9 cellular contexts compared by ENCODE assay signal in the genomic region with DNA sequence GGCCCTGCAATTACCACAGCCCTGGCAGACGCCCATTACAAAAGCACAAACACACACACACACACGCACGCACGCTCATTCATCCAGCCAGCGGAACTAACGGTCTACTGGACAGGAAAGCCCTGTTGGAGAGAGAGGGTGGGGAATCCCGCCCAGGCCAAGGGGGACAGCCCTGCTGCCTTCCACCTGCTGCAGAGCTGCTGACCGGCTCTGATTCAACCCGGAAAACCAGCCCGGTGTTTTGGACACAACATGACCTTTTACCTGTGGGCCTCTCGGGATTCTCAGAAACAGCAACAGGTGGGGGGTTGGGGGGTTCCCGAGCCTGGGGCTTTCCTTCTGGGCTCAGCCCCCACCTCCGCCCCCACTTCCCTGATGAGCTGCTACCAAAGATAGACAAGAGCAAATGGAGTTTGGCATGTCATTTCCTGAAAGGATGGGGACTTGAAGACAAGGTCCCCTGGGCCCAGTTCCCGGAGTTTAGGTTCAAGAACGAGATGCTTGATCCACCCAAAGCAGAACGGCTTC. TPM values are rescaled to one million over a fixed set of nuclear protein-coding genes. Genes with fewer than 3 reads are reported as not detected.
DNase-seq lines count a peak whose midpoint lies in the region; ATAC-seq, FAIRE-seq and TF ChIP-seq lines count a peak whose summit lies in the region.
"Had no signal": no experiment of that assay in that cellular context is flagged by ENCODE, and none has a peak within 500 bp of the region (broad histone marks: within the 10 kb centered on the region; RNA-seq: fewer than 3 reads in every experiment).

No MANE protein-coding gene starts in this region.

- no peak for TF ChIP-seq EP300 in K562 (IDR thresholded peaks at IDR 0.05; ENCODE audit: low read length)

- BruUV-seq in K562 (replicated peaks; lab: Mats Ljungman, UMichigan), result no TSS peak

- peak overlapping the region; percentile 66 for H3K27ac Mint-ChIP-seq in activated CD4-positive, alpha-beta T cell treated with anti-CD3 and anti-CD28 coated beads, Interleukin-2, amount 10 ng/mL, durations not matched to agents 7 days and 5 days

- H3K9me3 ChIP-seq in K562 (replicated peaks; ENCODE audit: control insufficient read depth, insufficient read depth, low read depth, low read length) (no peaks in the 10 kb centered on the region), aorta (ENCODE audit: control insufficient read depth, low read length) (no peaks in the 10 kb centered on the region)

- H3K4me3 Mint-ChIP-seq in activated CD4-positive, alpha-beta T cell treated with anti-CD3 and anti-CD28 coated beads, Interleukin-2, amount 10 ng/mL, durations not matched to agents 7 days and 5 days, result no peak overlapping the region
- H3K4me3 Mint-ChIP-seq: neural crest cell had no signal

- CTCF ChIA-PET in activated CD4-positive, alpha-beta T cell treated with anti-CD3 and anti-CD28 coated beads, Interleukin-2, amount 10 ng/mL, durations not matched to agents 7 days and 5 days (lab: Charles Lee), result interaction anchor here (0.9 kb wide), 1 partner anchor 11 kb away, joined by 3 read pairs; no protein-coding TSS in a partner anchor
- CTCF ChIA-PET in K562 (lab: Yijun Ruan, JAX; ENCODE audit: low intra/inter-chr PET ratio), result no interaction called here

- peak overlapping the region in 1 of 2 experiments; percentile 58; a peak in 1 of 4 replicates for H3K9ac ChIP-seq in K562 (ENCODE audit: insufficient read depth in 1 of 2, low read depth in 2 of 2, low read length in 2 of 2)

- H3K9me3 Mint-ChIP-seq in activated CD4-positive, alpha-beta T cell treated with anti-CD3 and anti-CD28 coated beads, Interleukin-2, amount 10 ng/mL, durations not matched to agents 7 days and 5 days, result no peaks in the 10 kb centered on the region
- H3K9me3 Mint-ChIP-seq: neural crest cell had no signal

- H3K4me1 ChIP-seq in K562 (replicated peaks in 1 of 2; ENCODE audit: control insufficient read depth in 2 of 2, insufficient read depth in 2 of 2, low read length in 2 of 2) (peaks cover 8 to 30% of the 10 kb centered on the region in 2 experiments), aorta (ENCODE audit: control insufficient read depth in 1 of 2, insufficient read depth in 2 of 2, low read length in 2 of 2) (no peaks in the 10 kb centered on the region)

- no peaks in the 10 kb centered on the region for H3K4me1 Mint-ChIP-seq in activated CD4-positive, alpha-beta T cell treated with anti-CD3 and anti-CD28 coated beads, Interleukin-2, amount 10 ng/mL, durations not matched to agents 7 days and 5 days

- no peak overlapping the region for H3K27ac ChIP-seq in K562 (ENCODE audit: extremely low read depth, low read depth, low read length)
- H3K27ac ChIP-seq in aorta (ENCODE audit: low read depth in 1 of 2, low read length in 2 of 2), result no peak overlapping the region

- ATAC-seq in K562 (peak; percentile 42; the same call in 2 of the 3 replicates), left lobe of liver (peak; percentile 33), aorta (ENCODE audit: low FRiP score) (peak; percentile 61), GM19023 (IDR thresholded peaks at IDR 0.05; ENCODE audit: unreplicated experiment) (no peak)

- no peaks in the 10 kb centered on the region for H3K9me1 ChIP-seq in K562 (ENCODE audit: control insufficient read depth, insufficient read depth, low read length)

- TF ChIP-seq RAD21 in K562 (CRISPR knock-in tag; conservative IDR thresholded peaks at IDR 0.05 in 1 of 2, IDR thresholded peaks at IDR 0.05 in 1 of 2), result no peak

- intact Hi-C loops in K562 (cut with micrococcal nuclease), result no loop called here
- intact Hi-C loops in aorta (cut with DNase I), result no loop called here

- H4K20me1 ChIP-seq in K562 (replicated peaks; ENCODE audit: control insufficient read depth, insufficient read depth, low read length), result no peaks in the 10 kb centered on the region

- no peak for FAIRE-seq in K562 (lab: Jason Lieb, UNC)

- no peaks in the 10 kb centered on the region for H3K27me3 ChIP-seq in K562 (ENCODE audit: control insufficient read depth in 2 of 2, insufficient read depth in 2 of 2, low read length in 2 of 2)
- no peaks in the 10 kb centered on the region for H3K27me3 ChIP-seq in aorta (ENCODE audit: control insufficient read depth in 1 of 2, insufficient read depth in 2 of 2, low read length in 1 of 2)

- in situ Hi-C loops in K562 (cut with MboI), result no loop called here

- no peak for TF ChIP-seq CTCF in K562 (IDR thresholded peaks at IDR 0.05 in 2 of 3, conservative IDR thresholded peaks at IDR 0.05 in 1 of 3; ENCODE audit: insufficient read depth in 2 of 3, low read depth in 1 of 3, low read length in 3 of 3)

- peaks cover 2% of the 10 kb centered on the region for H3K27me3 Mint-ChIP-seq in activated CD4-positive, alpha-beta T cell treated with anti-CD3 and anti-CD28 coated beads, Interleukin-2, amount 10 ng/mL, durations not matched to agents 7 days and 5 days

- no peaks in the 10 kb centered on the region for H3K36me3 Mint-ChIP-seq in activated CD4-positive, alpha-beta T cell treated with anti-CD3 and anti-CD28 coated beads, Interleukin-2, amount 10 ng/mL, durations not matched to agents 7 days and 5 days (ENCODE audit: low read depth)

- H3K4me3 ChIP-seq in K562, result no peak overlapping the region
- no peak overlapping the region for H3K4me3 ChIP-seq in aorta (ENCODE audit: low read length in 2 of 2)

- POLR2A ChIA-PET in activated CD4-positive, alpha-beta T cell treated with anti-CD3 and anti-CD28 coated beads, Interleukin-2, amount 10 ng/mL, durations not matched to agents 7 days and 5 days (lab: Charles Lee), result no interaction called here
- POLR2A ChIA-PET in K562 (lab: Yijun Ruan, JAX), result interaction anchor here (0.6 to 1.8 kb wide), 4 partner anchors 10 to 86 kb away, joined by 3 to 9 read pairs (median 4); no protein-coding TSS in a partner anchor

- H3K4me2 ChIP-seq in K562 (ENCODE audit: insufficient read depth, low read length), result no peak overlapping the region

- H2AFZ ChIP-seq in K562 (ENCODE audit: low read depth, low read length), result no peak overlapping the region

- H3K79me2 ChIP-seq in K562 (ENCODE audit: control insufficient read depth, insufficient read depth, low read length), result no peaks in the 10 kb centered on the region

- TF ChIP-seq POLR2A in K562 (conservative IDR thresholded peaks at IDR 0.05), result no peak

- 55% methylated on average over 16 of the region's 16 CpGs for WGBS in K562 (ENCODE audit: insufficient coverage, low coverage, missing lambda C conversion rate)
- WGBS in aorta, 2 donors, result 55 to 66% methylated on average over 16 of the region's 16 CpGs

- H3K36me3 ChIP-seq in K562 (ENCODE audit: control insufficient read depth, insufficient read depth, low read length) (no peaks in the 10 kb centered on the region), aorta (ENCODE audit: control insufficient read depth in 1 of 2, insufficient read depth in 2 of 2, low read length in 1 of 2) (no peaks in the 10 kb centered on the region)

- no peak for DNase-seq in activated CD4-positive, alpha-beta T cell treated with anti-CD3 and anti-CD28 coated beads, Interleukin-2, amount 10 ng/mL, durations not matched to agents 7 days and 5 days
- no peak for DNase-seq in activated CD4-positive, alpha-beta T cell treated with anti-CD3 and anti-CD28 coated beads, Interleukin-2, amount 50 U/mL, for 4 hours
- DNase-seq in K562 (ENCODE audit: extremely low read depth in 1 of 4, low spot score in 3 of 4) (no peak), left lobe of liver (ENCODE audit: low spot score) (no peak), aorta (no peak), NCI-H526 (lab: John Stamatoyannopoulos, UW) (no peak)
- DNase-seq in stimulated activated naive CD4-positive, alpha-beta T cell treated with Interleukin-2 at 50 U/mL for 16 hours (lab: John Stamatoyannopoulos, UW), result no peak

RNA-seq across cellular contexts. Expression of a gene that starts 18.5 kb away (rescaled TPM):
- total RNA-seq in activated CD4-positive, alpha-beta T cell treated with anti-CD3 and anti-CD28 coated beads, Interleukin-2, amount 10 ng/mL, durations not matched to agents 7 days and 5 days, result under 1 TPM; 0.05 to 0.27 TPM
- 3.1 and 8.6 TPM in 2 replicates for total RNA-seq in K562 (2011; cell fraction: chromatin; rRNA removed; ENCODE audit: low replicate concordance)
- 5.8 and 14.3 TPM in 2 replicates for total RNA-seq in K562 (2011; cell fraction: nucleolus; rRNA removed)
- 5.1 and 8.0 TPM in 2 replicates for total RNA-seq in K562 (2011; cell fraction: nucleoplasm; rRNA removed)
- total RNA-seq in K562 (2014; rRNA removed), result 0.73 and 0.91 TPM in 2 replicates
- 0.44 and 0.67 TPM in 2 replicates for total RNA-seq in K562 (2014; rRNA removed; fragmentation: Illumina TruSeq; extraction: Trizol)
- 0.22 and 0.23 TPM in 2 replicates for total RNA-seq in K562 (2015; rRNA removed; fragmentation: Illumina TruSeq; extraction: Trizol)
- 0.98 and 1.3 TPM in 2 replicates for total RNA-seq in K562 (2021)
- polyA plus RNA-seq in K562 (2011; rRNA removed), result 2.2 and 4.8 TPM in 2 replicates
- 3.0 and 10.7 TPM in 2 replicates for polyA plus RNA-seq in K562 (2011; cell fraction: cytosol; rRNA removed)
- 1.2 and 5.4 TPM in 2 replicates for polyA plus RNA-seq in K562 (2011; cell fraction: nucleus; rRNA removed)
- 2.2 and 4.3 TPM in 2 replicates for polyA plus RNA-seq in K562 (2012)
- polyA plus RNA-seq in K562 (2014; fragmentation: Illumina TruSeq; extraction: Trizol), result 1.0 and 1.1 TPM in 2 replicates
- polyA plus RNA-seq in K562 (2014; fragmentation: Nextera tagmentation; extraction: Ambion mirVana), result 1 to 10 TPM in 1 of 2 experiments, under 1 TPM in 1; 0.89 to 1.6 TPM
- polyA plus RNA-seq in K562 (2014; rRNA removed), result 0.54 and 0.62 TPM in 2 replicates
- 1.5 and 6.2 TPM in 2 replicates for polyA minus RNA-seq in K562 (2011; rRNA and poly(A)+ RNA removed)
- polyA minus RNA-seq in K562 (2011; cell fraction: cytosol; rRNA and poly(A)+ RNA removed), result 5.0 and 5.4 TPM in 2 replicates
- 0.44 and 1.6 TPM in 2 replicates for polyA minus RNA-seq in K562 (2011; cell fraction: nucleus; rRNA and poly(A)+ RNA removed)
- 27.5 TPM for total RNA-seq in left lobe of liver
- total RNA-seq in aorta, result 100 to 1,000 TPM in 1 of 2 donors, 10 to 100 TPM in 1; 57.1 to 693 TPM
- polyA plus RNA-seq in aorta, result 100 to 1,000 TPM in 1 of 2 donors, 10 to 100 TPM in 1; 71.5 to 137 TPM

RNA-seq across cellular contexts. Expression of a gene that starts 23.1 kb away (rescaled TPM):
- total RNA-seq in activated CD4-positive, alpha-beta T cell treated with anti-CD3 and anti-CD28 coated beads, Interleukin-2, amount 10 ng/mL, durations not matched to agents 7 days and 5 days, result 10 to 100 TPM; 54.2 to 72.3 TPM
- total RNA-seq in K562 (2011; cell fraction: chromatin; rRNA removed; ENCODE audit: low replicate concordance), result 30.8 and 42.4 TPM in 2 replicates
- 23.3 and 25.4 TPM in 2 replicates for total RNA-seq in K562 (2011; cell fraction: nucleolus; rRNA removed)
- 26.5 and 28.8 TPM in 2 replicates for total RNA-seq in K562 (2011; cell fraction: nucleoplasm; rRNA removed)
- total RNA-seq in K562 (2014; rRNA removed), result 13.3 and 13.8 TPM in 2 replicates
- total RNA-seq in K562 (2014; rRNA removed; fragmentation: Illumina TruSeq; extraction: Trizol), result 8.2 and 11.6 TPM in 2 replicates
- total RNA-seq in K562 (2015; rRNA removed; fragmentation: Illumina TruSeq; extraction: Trizol), result 10.4 and 12.1 TPM in 2 replicates
- 26.6 and 29.7 TPM in 2 replicates for total RNA-seq in K562 (2021)
- polyA plus RNA-seq in K562 (2011; rRNA removed), result 4.5 and 6.4 TPM in 2 replicates
- polyA plus RNA-seq in K562 (2011; cell fraction: cytosol; rRNA removed), result 2.3 and 6.2 TPM in 2 replicates
- 5.8 and 11.0 TPM in 2 replicates for polyA plus RNA-seq in K562 (2011; cell fraction: nucleus; rRNA removed)
- polyA plus RNA-seq in K562 (2012), result 23.0 and 23.6 TPM in 2 replicates
- polyA plus RNA-seq in K562 (2014; fragmentation: Illumina TruSeq; extraction: Trizol), result 13.3 and 15.1 TPM in 2 replicates
- polyA plus RNA-seq in K562 (2014; fragmentation: Nextera tagmentation; extraction: Ambion mirVana), result 1 to 10 TPM; 2.0 to 2.7 TPM
- polyA plus RNA-seq in K562 (2014; rRNA removed), result 10.3 and 12.5 TPM in 2 replicates
- polyA minus RNA-seq in K562 (2011; rRNA and poly(A)+ RNA removed), result 9.8 and 19.8 TPM in 2 replicates
- 5.8 and 8.5 TPM in 2 replicates for polyA minus RNA-seq in K562 (2011; cell fraction: cytosol; rRNA and poly(A)+ RNA removed)
- polyA minus RNA-seq in K562 (2011; cell fraction: nucleus; rRNA and poly(A)+ RNA removed), result 7.5 and 7.7 TPM in 2 replicates
- total RNA-seq in left lobe of liver, result 23.5 TPM
- 10 to 100 TPM; 56.6 to 58.3 TPM for total RNA-seq in aorta
- polyA plus RNA-seq in aorta, result 10 to 100 TPM in 1 of 2 donors, 1 to 10 TPM in 1; 9.4 to 16.9 TPM

RNA-seq across cellular contexts. Expression of a gene that starts 45.9 kb away (rescaled TPM):
- total RNA-seq in activated CD4-positive, alpha-beta T cell treated with anti-CD3 and anti-CD28 coated beads, Interleukin-2, amount 10 ng/mL, durations not matched to agents 7 days and 5 days, result 10 to 100 TPM; 37.9 to 48.2 TPM
- total RNA-seq in K562 (2011; cell fraction: chromatin; rRNA removed; ENCODE audit: low replicate concordance), result 16.8 and 29.1 TPM in 2 replicates
- total RNA-seq in K562 (2011; cell fraction: nucleolus; rRNA removed), result 29.0 and 30.9 TPM in 2 replicates
- total RNA-seq in K562 (2011; cell fraction: nucleoplasm; rRNA removed), result 25.1 and 27.9 TPM in 2 replicates
- total RNA-seq in K562 (2014; rRNA removed), result 149 and 163 TPM in 2 replicates
- total RNA-seq in K562 (2014; rRNA removed; fragmentation: Illumina TruSeq; extraction: Trizol), result 68.6 and 77.7 TPM in 2 replicates
- total RNA-seq in K562 (2015; rRNA removed; fragmentation: Illumina TruSeq; extraction: Trizol), result 71.8 and 71.9 TPM in 2 replicates
- total RNA-seq in K562 (2021), result 89.4 and 91.2 TPM in 2 replicates
- polyA plus RNA-seq in K562 (2011; rRNA removed), result 113 and 121 TPM in 2 replicates
- polyA plus RNA-seq in K562 (2011; cell fraction: cytosol; rRNA removed), result 106 and 108 TPM in 2 replicates
- 56.4 and 60.9 TPM in 2 replicates for polyA plus RNA-seq in K562 (2011; cell fraction: nucleus; rRNA removed)
- polyA plus RNA-seq in K562 (2012), result 106 and 166 TPM in 2 replicates
- polyA plus RNA-seq in K562 (2014; fragmentation: Illumina TruSeq; extraction: Trizol), result 79.8 and 104 TPM in 2 replicates
- polyA plus RNA-seq in K562 (2014; fragmentation: Nextera tagmentation; extraction: Ambion mirVana), result 10 to 100 TPM in 1 of 2 experiments, 1 to 10 TPM in 1; 4.4 to 13.6 TPM
- 125 and 188 TPM in 2 replicates for polyA plus RNA-seq in K562 (2014; rRNA removed)
- 53.4 and 71.7 TPM in 2 replicates for polyA minus RNA-seq in K562 (2011; rRNA and poly(A)+ RNA removed)
- polyA minus RNA-seq in K562 (2011; cell fraction: cytosol; rRNA and poly(A)+ RNA removed), result 25.1 and 29.0 TPM in 2 replicates
- 5.1 and 9.2 TPM in 2 replicates for polyA minus RNA-seq in K562 (2011; cell fraction: nucleus; rRNA and poly(A)+ RNA removed)
- total RNA-seq in left lobe of liver, result 26.8 TPM
- 10 to 100 TPM; 21.3 to 26.9 TPM for total RNA-seq in aorta
- polyA plus RNA-seq in aorta, result 10 to 100 TPM; 16.8 to 51.2 TPM

RNA-seq across cellular contexts. Expression of a gene that starts 57.0 kb away (rescaled TPM):
- total RNA-seq in activated CD4-positive, alpha-beta T cell treated with anti-CD3 and anti-CD28 coated beads, Interleukin-2, amount 10 ng/mL, durations not matched to agents 7 days and 5 days, result under 1 TPM; 0.15 to 0.22 TPM
- total RNA-seq in K562 (2011; cell fraction: chromatin; rRNA removed; ENCODE audit: low replicate concordance), result 0.81 and 4.0 TPM in 2 replicates
- 3.8 and 7.2 TPM in 2 replicates for total RNA-seq in K562 (2011; cell fraction: nucleolus; rRNA removed)
- total RNA-seq in K562 (2011; cell fraction: nucleoplasm; rRNA removed), result 1.1 and 2.2 TPM in 2 replicates
- total RNA-seq in K562 (2014; rRNA removed), result 1.8 and 2.8 TPM in 2 replicates
- total RNA-seq in K562 (2014; rRNA removed; fragmentation: Illumina TruSeq; extraction: Trizol), result 0.19 and 0.22 TPM in 2 replicates
- total RNA-seq in K562 (2015; rRNA removed; fragmentation: Illumina TruSeq; extraction: Trizol), result 0.40 and 0.45 TPM in 2 replicates
- 4.2 and 5.7 TPM in 2 replicates for total RNA-seq in K562 (2021)
- polyA plus RNA-seq in K562 (2011; rRNA removed), result 0.14 and 0.23 TPM in 2 replicates
- 0.10 and 1.1 TPM in 2 replicates for polyA plus RNA-seq in K562 (2011; cell fraction: cytosol; rRNA removed)
- 0.65 and 2.1 TPM in 2 replicates for polyA plus RNA-seq in K562 (2011; cell fraction: nucleus; rRNA removed)
- polyA plus RNA-seq in K562 (2012), result 1.6 and 7.3 TPM in 2 replicates
- 0.34 and 0.79 TPM in 2 replicates for polyA plus RNA-seq in K562 (2014; fragmentation: Illumina TruSeq; extraction: Trizol)
- polyA plus RNA-seq in K562 (2014; fragmentation: Nextera tagmentation; extraction: Ambion mirVana), result under 1 TPM; 0.03 to 0.08 TPM
- 1.4 and 1.7 TPM in 2 replicates for polyA plus RNA-seq in K562 (2014; rRNA removed)
- polyA minus RNA-seq in K562 (2011; rRNA and poly(A)+ RNA removed), result not detected in 2 replicates
- 0.73 and 1.7 TPM in 2 replicates for polyA minus RNA-seq in K562 (2011; cell fraction: cytosol; rRNA and poly(A)+ RNA removed)
- 0.89 and 0.94 TPM in 2 replicates for polyA minus RNA-seq in K562 (2011; cell fraction: nucleus; rRNA and poly(A)+ RNA removed)
- total RNA-seq in left lobe of liver, result not detected
- total RNA-seq in aorta, result not detected
- polyA plus RNA-seq in aorta, result not detected
